ENCODE assay signal across 8 cellular contexts in genomic region chr2:205660521-205661124, GRCh38. TPM values are rescaled to one million over a fixed set of nuclear protein-coding genes. Genes with fewer than 3 reads are reported as not detected.
A peak's percentile ranks its signal among the peaks of the same experiment; 100 is the strongest.
DNase-seq lines count a peak whose midpoint lies in the region; ATAC-seq and TF ChIP-seq lines count a peak whose summit lies in the region.

No MANE protein-coding gene starts in this region.

- H3K27me3 ChIP-seq in esophagus muscularis mucosa = no peaks in the 10 kb centered on the region

- TF ChIP-seq POLR2A in esophagus muscularis mucosa (IDR thresholded peaks at IDR 0.05; ENCODE audit: low read depth) = no peak

- peaks cover 0 to 30% (median 21%) of the 10 kb centered on the region in 4 donors for H3K4me1 ChIP-seq in esophagus muscularis mucosa

- CTCF ChIA-PET in T-cell (lab: Charles Lee) = interaction anchor here in 1 of 2 donors (2.2 kb wide), 1 partner anchor 15 kb away, joined by 8 read pairs; no protein-coding TSS in a partner anchor

- H3K9me3 Mint-ChIP-seq in T-cell = no peaks in the 10 kb centered on the region

- peak; percentile 95 for DNase-seq in EL
- peak; percentile 95 for DNase-seq in HCEC 1CT
- DNase-seq in T-cell = peak in 24 of 34 experiments; percentile 5 to 49 (median 18)
- peak; percentile 91 for DNase-seq in esophagus muscularis mucosa (ENCODE audit: extremely low spot score)
- DNase-seq in stimulated activated CD8-positive, alpha-beta memory T cell treated with anti-CD3 and anti-CD28 coated beads, Interleukin-7, amount 100 ng/mL, for 4 hours (ENCODE audit: low read depth in 2 of 2) = peak; percentile 19 to 20
- no peak for DNase-seq in effector CD4-positive, alpha-beta T cell
- no peak for DNase-seq in GM10266 (ENCODE audit: extremely low spot score)

- no peak overlapping the region for H3K4me3 ChIP-seq in esophagus muscularis mucosa

- H3K27ac ChIP-seq in esophagus muscularis mucosa (replicated peaks in 1 of 4) = no peak overlapping the region

- H3K36me3 Mint-ChIP-seq in T-cell = no peaks in the 10 kb centered on the region

- TF ChIP-seq CTCF in esophagus muscularis mucosa (IDR thresholded peaks at IDR 0.05) = no peak
- TF ChIP-seq CTCF in GM10266 (IDR thresholded peaks at IDR 0.05; ENCODE audit: control insufficient read depth, insufficient read depth, low read depth, missing control alignments) = no peak

- no peaks in the 10 kb centered on the region for H3K9me3 ChIP-seq in esophagus muscularis mucosa

- ATAC-seq in T-cell (replicated peaks in 1 of 4) = peak; percentile 71 to 89 (median 86)
- no peak for ATAC-seq in HG03469 (IDR thresholded peaks at IDR 0.05; ENCODE audit: unreplicated experiment)

- POLR2A ChIA-PET in T-cell (lab: Charles Lee) = no interaction called here

- no peaks in the 10 kb centered on the region for H3K36me3 ChIP-seq in esophagus muscularis mucosa

- peaks cover 21 to 22% (median 21%) of the 10 kb centered on the region in 3 donors for H3K4me1 Mint-ChIP-seq in T-cell

- intact Hi-C loops in esophagus muscularis mucosa (cut with DNase I) = no loop called here

- 42% methylated on average over 8 of the region's 8 CpGs for WGBS in esophagus muscularis mucosa

- peak overlapping the region; percentile 33 to 59 for H3K27ac Mint-ChIP-seq in T-cell

- H3K4me3 Mint-ChIP-seq in T-cell = peak overlapping the region; percentile 1 to 47 (median 13)

- TF ChIP-seq EP300 in esophagus muscularis mucosa (IDR thresholded peaks at IDR 0.05) = no peak

- no peaks in the 10 kb centered on the region for H3K27me3 Mint-ChIP-seq in T-cell

RNA-seq across cellular contexts. Expression of gene NRP2, which starts 21.7 kb away (rescaled TPM):
- 1 to 10 TPM in 1 of 5 donors, under 1 TPM in 2, not detected in 2; 0.85 to 1.1 (median 0.93) TPM for total RNA-seq in T-cell
- total RNA-seq in esophagus muscularis mucosa = 100 to 1,000 TPM; 195 to 440 (median 314) TPM

Comparison
In these comparisons a context has a peak if more than half of its experiments do, and no peak if none do; other contexts are left out.
1. DNase-seq: peak in EL (single experiment), HCEC 1CT (single experiment), T-cell (24 of 34), esophagus muscularis mucosa (single experiment) and stimulated activated CD8-positive, alpha-beta memory T cell treated with anti-CD3 and anti-CD28 coated beads, Interleukin-7, amount 100 ng/mL, for 4 hours (2 of 2); none in effector CD4-positive, alpha-beta T cell (single experiment) and GM10266 (single experiment).
2. RNA of gene NRP2, which starts 21.7 kb away (total RNA-seq): 195 to 440 TPM in esophagus muscularis mucosa; 0.85 to 1.1 TPM in T-cell; every median in the first group is over 10 times any median in the second.